ENCODE assay signal across 10 cellular contexts in the genomic region with DNA sequence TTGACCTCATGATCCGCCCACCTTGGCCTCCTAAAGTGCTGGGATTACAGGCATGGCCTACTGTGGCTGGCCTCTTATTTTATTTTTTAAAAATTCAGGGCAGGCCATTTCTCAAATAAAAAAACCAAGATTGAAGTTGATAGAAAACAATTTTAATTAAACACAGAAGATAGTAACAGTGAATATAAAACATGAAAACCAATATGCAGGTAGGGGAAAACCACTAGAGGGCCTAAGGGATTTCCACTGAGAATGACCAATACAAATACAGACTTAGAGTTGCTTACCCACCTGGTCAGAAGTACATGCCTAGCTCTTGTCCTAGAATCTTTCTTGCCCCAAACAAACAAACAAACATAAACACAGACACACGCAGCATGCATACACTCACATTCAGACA. TPM values are rescaled to one million over a fixed set of nuclear protein-coding genes. Genes with fewer than 3 reads are reported as not detected.
DNase-seq lines count a peak whose midpoint lies in the region; TF ChIP-seq lines count a peak whose summit lies in the region.
"Had no signal": no experiment of that assay in that cellular context is flagged by ENCODE, and none has a peak within 500 bp of the region (broad histone marks: within the 10 kb centered on the region; RNA-seq: fewer than 3 reads in every experiment).

No MANE protein-coding gene starts in this region.

- H3K9me3 Mint-ChIP-seq in neural crest cell: no peaks in the 10 kb centered on the region

- H3K4me3 ChIP-seq in cardiac fibroblast (replicated peaks in 1 of 2; ENCODE audit: low read depth in 2 of 2, low read length in 2 of 2): no peak overlapping the region
- H3K4me3 ChIP-seq: esophagus squamous epithelium, uterus had no signal

- peaks cover 41% of the 10 kb centered on the region for H3K27me3 Mint-ChIP-seq in neural crest cell (ENCODE audit: low read depth)

- CTCF ChIA-PET in GM10248 (lab: Yijun Ruan, JAX): interaction anchor here (2.7 kb wide), 1 partner anchor 60 kb away, joined by 8 read pairs; no protein-coding TSS in a partner anchor

- H3K4me3 Mint-ChIP-seq in neural crest cell: peak overlapping the region; percentile 43

- DNase-seq in GM10248 (ENCODE audit: extremely low spot score) (peak; percentile 45), Kasumi-1 (lab: John Stamatoyannopoulos, UW) (peak; percentile 8 to 16), cardiac fibroblast (ENCODE audit: low read depth in 2 of 2) (peak; percentile 29 to 39), neural crest cell (ENCODE audit: low read depth, low spot score) (no peak), DMS79 (lab: John Stamatoyannopoulos, UW) (no peak)
- DNase-seq in effector CD8-positive, alpha-beta T cell (lab: John Stamatoyannopoulos, UW): no peak
- no peak for DNase-seq in activated CD4-positive, alpha-beta T cell treated with anti-CD3 and anti-CD28 coated beads, Interleukin-2, amount 50 U/mL, for 48 hours
- DNase-seq: esophagus squamous epithelium, NCI-H1930, uterus had no signal

- TF ChIP-seq CTCF in GM10248 (IDR thresholded peaks at IDR 0.05; ENCODE audit: control extremely low read depth, extremely low read depth, low read depth, missing control alignments): peak; percentile 20
- peak; percentile 33 for TF ChIP-seq CTCF in cardiac fibroblast (IDR thresholded peaks at IDR 0.05; ENCODE audit: low read depth, low read length)
- peak; percentile 58 for TF ChIP-seq CTCF in neural crest cell (conservative IDR thresholded peaks at IDR 0.05)

- no peak overlapping the region for H3K27ac Mint-ChIP-seq in neural crest cell (ENCODE audit: unreplicated experiment)

- H3K4me1 Mint-ChIP-seq in neural crest cell: peaks cover 26% of the 10 kb centered on the region

- POLR2A ChIA-PET in GM10248 (lab: Yijun Ruan, JAX): no interaction called here

- H3K36me3 Mint-ChIP-seq in neural crest cell (ENCODE audit: low read depth): no peaks in the 10 kb centered on the region

RNA-seq across cellular contexts. Expression of a gene that starts 1.7 kb away (rescaled TPM):
- total RNA-seq in neural crest cell: 111 and 117 TPM in 2 replicates

RNA-seq across cellular contexts. Expression of a gene that starts 50.5 kb away (rescaled TPM):
- total RNA-seq in neural crest cell: not detected in 2 replicates
- total RNA-seq: uterus had no signal

RNA-seq across cellular contexts. Expression of a gene that starts 56.0 kb away (rescaled TPM):
- not detected in 2 replicates for total RNA-seq in neural crest cell
- total RNA-seq: esophagus squamous epithelium, uterus had no signal

Comparison
In these comparisons a context has a peak if more than half of its experiments do, and no peak if none do; other contexts are left out.
1. DNase-seq: peak in GM10248 (single experiment), Kasumi-1 (2 of 2) and cardiac fibroblast (2 of 2); none in neural crest cell (single experiment), effector CD8-positive, alpha-beta T cell (single experiment), activated CD4-positive, alpha-beta T cell treated with anti-CD3 and anti-CD28 coated beads, Interleukin-2, amount 50 U/mL, for 48 hours (0 of 2) and DMS79 (single experiment).
2. Peak in every context shown above with its lines, with median percentiles within 50 percentile points of each other: CTCF ChIP-seq.